In the genomic region with DNA sequence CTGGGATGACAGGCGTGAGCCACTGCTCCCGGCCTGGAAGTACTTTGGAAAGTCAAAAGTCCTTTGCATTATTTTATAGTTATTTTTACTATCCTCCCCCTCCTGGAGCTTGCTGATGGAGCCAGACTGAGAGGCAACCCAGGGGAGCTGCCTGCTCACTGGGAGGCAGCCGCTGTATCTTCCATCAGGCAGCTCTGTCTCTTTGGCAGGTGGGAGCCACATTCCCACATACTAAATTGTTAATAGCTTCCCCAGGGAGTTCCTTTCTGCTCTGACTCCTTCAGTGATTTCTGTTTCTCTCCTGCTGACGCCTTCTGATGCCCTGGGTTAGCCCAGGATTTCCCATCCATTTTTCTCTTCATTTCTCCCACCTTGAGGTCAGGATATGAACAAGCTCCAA, we compare ENCODE assay signal across 27 cellular contexts. TPM values are rescaled to one million over a fixed set of nuclear protein-coding genes. Genes with fewer than 3 reads are reported as not detected.
DNase-seq lines count a peak whose midpoint lies in the region; ATAC-seq and TF ChIP-seq lines count a peak whose summit lies in the region.
"Had no signal": no experiment of that assay in that cellular context is flagged by ENCODE, and none has a peak within 500 bp of the region (broad histone marks: within the 10 kb centered on the region; RNA-seq: fewer than 3 reads in every experiment).

No MANE protein-coding gene starts in this region.

- H3K27me3 Mint-ChIP-seq in endodermal cell (ENCODE audit: insufficient read depth), result peaks cover 28% of the 10 kb centered on the region
- peaks cover 17 to 36% of the 10 kb centered on the region in 2 donors for H3K27me3 Mint-ChIP-seq in stimulated activated naive B cell treated with anti-CD40 and anti-IgM and Interleukin-4, amounts not matched to agents 10 μg/mL and 1 μg/mL and 100 μg/mL, for 72 hours

- H3K18ac ChIP-seq in neuronal stem cell (ENCODE audit: low read length), result peak overlapping the region; percentile 9

- H2BK12ac ChIP-seq in neuronal stem cell (ENCODE audit: low read length), result no peak overlapping the region

- H3K9ac ChIP-seq in endodermal cell (ENCODE audit: extremely low read depth, low read length, poor library complexity, severe bottlenecking) (no peak overlapping the region), neuronal stem cell (ENCODE audit: low read depth, low read length, poor library complexity) (no peak overlapping the region)
- H3K9ac ChIP-seq: BLaER1, GM23248 had no signal

- H3K4me2 ChIP-seq in neuronal stem cell (ENCODE audit: insufficient read depth, low read length, poor library complexity, severe bottlenecking), result no peak overlapping the region
- H3K4me2 ChIP-seq: BLaER1 had no signal

- 74 to 79% methylated on average over 3 to 4 of the region's 4 CpGs for WGBS in endodermal cell (ENCODE audit: insufficient coverage in 1 of 2, insufficient read length in 1 of 2), 2 experiments
- WGBS in neuronal stem cell (ENCODE audit: extremely low coverage in 2 of 2, insufficient read length in 2 of 2, insufficient replicate concordance in 1 of 2), 2 donors, result no CpG with 5 or more reads among the region's 4 CpGs
- WGBS in prostate gland, result 63% methylated on average over 4 of the region's 4 CpGs

- no peak overlapping the region for H4K8ac ChIP-seq in neuronal stem cell (ENCODE audit: low read depth, low read length)

- DNase-seq in NCI-H146 (lab: John Stamatoyannopoulos, UW) (peak; percentile 19), NCI-H146 treated with DMSO at 0.1 percent for 48 hours (lab: John Stamatoyannopoulos, UW; ENCODE audit: unreplicated experiment) (no peak), endodermal cell (peak; percentile 73), neuronal stem cell (ENCODE audit: low spot score) (no peak), prostate gland (ENCODE audit: low spot score) (no peak)
- DNase-seq in stimulated activated naive B cell treated with anti-CD40 and anti-IgM and Interleukin-4, amounts not matched to agents 10 μg/mL and 1 μg/mL and 100 μg/mL, for 72 hours, result no peak
- DNase-seq in effector CD8-positive, alpha-beta T cell (lab: John Stamatoyannopoulos, UW), result no peak
- DNase-seq: ACHN; CD4-positive, alpha-beta T cell; COR-L47; DMS153; GM23248; HCEC 1CT; KG1; NCI-H1092; NCI-H1694; NCI-H2081; NCI-H748 treated with DMSO at 0.1 percent for 48 hours; PC-3; RPMI8226; SHP77 had no signal

- H2AK5ac ChIP-seq in neuronal stem cell (ENCODE audit: low read depth, low read length), result no peak overlapping the region

- no peak overlapping the region for H3K4me3 Mint-ChIP-seq in endodermal cell
- no peak overlapping the region for H3K4me3 Mint-ChIP-seq in stimulated activated naive B cell treated with anti-CD40 and anti-IgM and Interleukin-4, amounts not matched to agents 10 μg/mL and 1 μg/mL and 100 μg/mL, for 72 hours
- H3K4me3 Mint-ChIP-seq: CD4-positive, alpha-beta T cell had no signal

- TF ChIP-seq CTCF in HEK293 (tag by site-specific recombination; IDR thresholded peaks at IDR 0.05) (no peak), endodermal cell (conservative IDR thresholded peaks at IDR 0.05) (no peak), prostate gland (IDR thresholded peaks at IDR 0.05) (no peak)

- no peak overlapping the region for H3K14ac ChIP-seq in neuronal stem cell (ENCODE audit: low read length)

- no peaks in the 10 kb centered on the region for H3K4me1 ChIP-seq in HEK293 (ENCODE audit: control insufficient read depth, insufficient read depth, low read length)
- H3K4me1 ChIP-seq in endodermal cell (ENCODE audit: control insufficient read depth, insufficient read depth, low read length), result no peaks in the 10 kb centered on the region
- peaks cover 5 to 10% of the 10 kb centered on the region in 2 donors for H3K4me1 ChIP-seq in neuronal stem cell (ENCODE audit: control insufficient read depth in 2 of 2, insufficient read depth in 1 of 2, low read depth in 1 of 2, low read length in 2 of 2)
- H3K4me1 ChIP-seq in prostate gland (replicated peaks), result no peaks in the 10 kb centered on the region

- no peak overlapping the region for H3K4ac ChIP-seq in neuronal stem cell (ENCODE audit: low read length)

- POLR2A ChIA-PET in HEK293 (lab: Yijun Ruan, JAX), result interaction anchor here (0.6 to 0.9 kb wide), 2 partner anchors 54 to 124 kb away, joined by 4 read pairs; no protein-coding TSS in a partner anchor

- no peaks in the 10 kb centered on the region for H3K9me3 ChIP-seq in HEK293 (ENCODE audit: control insufficient read depth, insufficient read depth, low read depth, low read length)
- H3K9me3 ChIP-seq in endodermal cell (ENCODE audit: control insufficient read depth, low read length), result no peaks in the 10 kb centered on the region
- H3K9me3 ChIP-seq in neuronal stem cell (replicated peaks in 1 of 2; ENCODE audit: control insufficient read depth in 2 of 2, insufficient read depth in 1 of 2, low read depth in 1 of 2, low read length in 2 of 2), result peaks cover 0 to 2% of the 10 kb centered on the region in 2 donors
- no peaks in the 10 kb centered on the region for H3K9me3 ChIP-seq in prostate gland

- CTCF ChIA-PET in HEK293 (lab: Yijun Ruan, JAX), result interaction anchor here (0.8 to 1.6 kb wide), 2 partner anchors 14 to 75 kb away, joined by 4 to 6 read pairs; no protein-coding TSS in a partner anchor

- ATAC-seq in stimulated activated naive B cell treated with anti-CD40 and anti-IgM and Interleukin-4, amounts not matched to agents 10 μg/mL and 1 μg/mL and 100 μg/mL, for 72 hours (replicated peaks), result no peak
- ATAC-seq: PC-3 had no signal

- H2AFZ ChIP-seq in neuronal stem cell (ENCODE audit: low read length), result no peak overlapping the region
- H2AFZ ChIP-seq: GM23248 had no signal

- no peak overlapping the region for H2BK5ac ChIP-seq in neuronal stem cell (ENCODE audit: low read length)

- H3K79me1 ChIP-seq in neuronal stem cell (ENCODE audit: low read depth, low read length), result no peaks in the 10 kb centered on the region

- H3K9me3 Mint-ChIP-seq in endodermal cell, result peaks cover 5% of the 10 kb centered on the region
- peaks cover 0 to 2% of the 10 kb centered on the region in 2 donors for H3K9me3 Mint-ChIP-seq in stimulated activated naive B cell treated with anti-CD40 and anti-IgM and Interleukin-4, amounts not matched to agents 10 μg/mL and 1 μg/mL and 100 μg/mL, for 72 hours
- H3K9me3 Mint-ChIP-seq: CD4-positive, alpha-beta T cell had no signal

- intact Hi-C loops in prostate gland (cut with DNase I), result no loop called here

- peaks cover 3% of the 10 kb centered on the region for H3K4me1 Mint-ChIP-seq in endodermal cell
- H3K4me1 Mint-ChIP-seq in stimulated activated naive B cell treated with anti-CD40 and anti-IgM and Interleukin-4, amounts not matched to agents 10 μg/mL and 1 μg/mL and 100 μg/mL, for 72 hours, result peaks cover 0 to 1% of the 10 kb centered on the region in 2 donors

- no peak overlapping the region for H2BK15ac ChIP-seq in neuronal stem cell (ENCODE audit: low read length)

- no peak overlapping the region for H3K23ac ChIP-seq in neuronal stem cell (ENCODE audit: low read depth, low read length, poor library complexity)

- no peak overlapping the region for H4K91ac ChIP-seq in neuronal stem cell (ENCODE audit: low read depth, low read length, poor library complexity)

- H3K36me3 Mint-ChIP-seq in endodermal cell (ENCODE audit: low read depth), result no peaks in the 10 kb centered on the region
- H3K36me3 Mint-ChIP-seq in stimulated activated naive B cell treated with anti-CD40 and anti-IgM and Interleukin-4, amounts not matched to agents 10 μg/mL and 1 μg/mL and 100 μg/mL, for 72 hours, result no peaks in the 10 kb centered on the region

- H3K36me3 ChIP-seq in HEK293 (ENCODE audit: control insufficient read depth in 2 of 2, insufficient read depth in 1 of 2, low read length in 2 of 2), result no peaks in the 10 kb centered on the region
- no peaks in the 10 kb centered on the region for H3K36me3 ChIP-seq in endodermal cell (ENCODE audit: control insufficient read depth, insufficient read depth, low read length)
- no peaks in the 10 kb centered on the region for H3K36me3 ChIP-seq in neuronal stem cell (replicated peaks in 1 of 2; ENCODE audit: control insufficient read depth in 2 of 2, insufficient read depth in 2 of 2, low read length in 2 of 2)
- H3K36me3 ChIP-seq in prostate gland, result no peaks in the 10 kb centered on the region
- H3K36me3 ChIP-seq: BLaER1 had no signal

- H3K27ac Mint-ChIP-seq in endodermal cell, result no peak overlapping the region
- H3K27ac Mint-ChIP-seq in stimulated activated naive B cell treated with anti-CD40 and anti-IgM and Interleukin-4, amounts not matched to agents 10 μg/mL and 1 μg/mL and 100 μg/mL, for 72 hours, result no peak overlapping the region
- H3K27ac Mint-ChIP-seq: CD4-positive, alpha-beta T cell had no signal

- no peak overlapping the region for H3K27ac ChIP-seq in HEK293 (ENCODE audit: extremely low read depth, low read depth, low read length)
- H3K27ac ChIP-seq in endodermal cell (ENCODE audit: low read depth, low read length), result no peak overlapping the region
- no peak overlapping the region for H3K27ac ChIP-seq in neuronal stem cell (replicated peaks; ENCODE audit: low read length)
- H3K27ac ChIP-seq in prostate gland, result no peak overlapping the region
- H3K27ac ChIP-seq: 22Rv1, BLaER1, GM23248, SK-N-MC had no signal

- H3K4me3 ChIP-seq in HEK293 (ENCODE audit: low read depth, low read length) (no peak overlapping the region), endodermal cell (ENCODE audit: low read length) (no peak overlapping the region), neuronal stem cell (ENCODE audit: low read length in 2 of 2) (no peak overlapping the region), prostate gland (no peak overlapping the region)
- H3K4me3 ChIP-seq: BLaER1, GM23248, SK-N-MC had no signal

- TF ChIP-seq POLR2A in prostate gland (IDR thresholded peaks at IDR 0.05), result no peak

- H3K27me3 ChIP-seq in endodermal cell (ENCODE audit: control insufficient read depth, insufficient read depth, low read length, poor library complexity, severe bottlenecking), result peaks cover 23% of the 10 kb centered on the region
- peaks cover 5 to 23% (median 11%) of the 10 kb centered on the region in 3 experiments for H3K27me3 ChIP-seq in neuronal stem cell (ENCODE audit: control insufficient read depth in 3 of 3, insufficient read depth in 3 of 3, low read depth in 1 of 3, low read length in 3 of 3)
- peaks cover 8% of the 10 kb centered on the region for H3K27me3 ChIP-seq in prostate gland (replicated peaks; ENCODE audit: insufficient read depth)

- no peak overlapping the region for H2BK120ac ChIP-seq in neuronal stem cell (ENCODE audit: low read depth, low read length)

TF ChIP-seq in HEK293, 187 proteins besides CTCF, POLR2A, EP300 and RAD21 (continues in another document):
- TF ChIP-seq ZIC2 (tag by site-specific recombination; IDR thresholded peaks at IDR 0.05) (peak; percentile 95), ZNF76 (tag by site-specific recombination; IDR thresholded peaks at IDR 0.05; ENCODE audit: borderline replicate concordance, low read depth) (no peak), ZSCAN23 (tag by site-specific recombination; IDR thresholded peaks at IDR 0.05) (no peak), ZNF501 (tag by site-specific recombination; IDR thresholded peaks at IDR 0.05) (no peak), ZNF146 (tag by site-specific recombination; IDR thresholded peaks at IDR 0.05) (no peak), WT1 (tag by site-specific recombination; IDR thresholded peaks at IDR 0.05) (no peak)

RNA-seq across cellular contexts. Expression of a gene that starts 4.9 kb away (rescaled TPM):
- under 1 TPM; 0.55 to 0.75 TPM for total RNA-seq in endodermal cell
- 0.39 TPM for polyA plus RNA-seq in endodermal cell (2013, experiment 1 of 2)
- 0.75 TPM for polyA plus RNA-seq in endodermal cell (2013, experiment 2 of 2)
- 0.33 TPM for polyA plus RNA-seq in neuronal stem cell (2013, experiment 1 of 2)
- polyA plus RNA-seq in neuronal stem cell (2013, experiment 2 of 2), result 0.42 TPM
- total RNA-seq in prostate gland, result under 1 TPM; 0.09 to 0.34 TPM
- total RNA-seq: CD4-positive, alpha-beta T cell; G401; GM23248; NCI-H460; PC-3 had no signal
- polyA plus RNA-seq: GM23248 had no signal

Comparison
In these comparisons a context has a peak if more than half of its experiments do, and no peak if none do; other contexts are left out.
1. DNase-seq: peak in NCI-H146 (single experiment) and endodermal cell (single experiment); none in NCI-H146 treated with DMSO at 0.1 percent for 48 hours (single experiment), neuronal stem cell (single experiment), stimulated activated naive B cell treated with anti-CD40 and anti-IgM and Interleukin-4, amounts not matched to agents 10 μg/mL and 1 μg/mL and 100 μg/mL, for 72 hours (single experiment), effector CD8-positive, alpha-beta T cell (single experiment) and prostate gland (single experiment).